Comparison of ENCODE assay signal across 10 cellular contexts in the genomic region with DNA sequence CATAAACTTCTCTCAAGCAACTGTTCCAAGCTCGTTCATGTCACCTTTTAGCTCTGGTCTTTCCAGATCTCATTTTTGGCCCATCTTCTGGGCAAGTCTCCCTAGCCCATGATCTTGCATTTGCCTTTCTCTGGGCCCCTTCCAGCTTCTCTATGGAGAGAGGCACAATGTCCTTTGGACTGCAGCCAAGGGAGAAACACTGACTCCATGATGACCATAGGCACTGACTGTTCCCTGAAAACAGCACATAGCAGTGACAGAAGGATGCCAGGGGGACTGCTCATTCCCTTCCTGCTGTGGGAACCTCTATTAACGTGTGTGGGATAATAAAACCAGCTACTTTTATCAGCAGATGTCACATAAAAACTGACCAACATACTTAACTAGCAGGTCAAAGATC.
DNase-seq lines count a peak whose midpoint lies in the region; ATAC-seq and TF ChIP-seq lines count a peak whose summit lies in the region.
"Had no signal": no experiment of that assay in that cellular context is flagged by ENCODE, and none has a peak within 500 bp of the region (broad histone marks: within the 10 kb centered on the region; RNA-seq: fewer than 3 reads in every experiment).

No MANE protein-coding gene starts in this region.

- TF ChIP-seq CTCF in LNCaP clone FGC (IDR thresholded peaks at IDR 0.05; ENCODE audit: control insufficient read depth, extremely low read depth, insufficient read depth) (no peak), type B pancreatic cell (conservative IDR thresholded peaks at IDR 0.05) (no peak)

- no peaks in the 10 kb centered on the region; the same call in 1 of the 2 replicates for H3K36me3 ChIP-seq in ACC112 (ENCODE audit: insufficient read depth, low read length)

- no peaks in the 10 kb centered on the region for H3K36me3 Mint-ChIP-seq in type B pancreatic cell
- H3K36me3 Mint-ChIP-seq: CD4-positive, CD25-positive, alpha-beta regulatory T cell had no signal

- no peak overlapping the region for H3K27ac Mint-ChIP-seq in type B pancreatic cell
- H3K27ac Mint-ChIP-seq: CD4-positive, CD25-positive, alpha-beta regulatory T cell; effector memory CD8-positive, alpha-beta T cell had no signal

- peaks cover 38% of the 10 kb centered on the region for H3K4me1 ChIP-seq in ACC112 (ENCODE audit: control insufficient read depth, insufficient read depth, low read length, unreplicated experiment)

- H3K4me1 Mint-ChIP-seq in type B pancreatic cell (ENCODE audit: unreplicated experiment): peaks cover 9% of the 10 kb centered on the region

- no peaks in the 10 kb centered on the region for H3K79me2 ChIP-seq in ACC112 (ENCODE audit: control insufficient read depth, insufficient read depth, low read length, unreplicated experiment)

- peak overlapping the region; percentile 95 for H3K27ac ChIP-seq in ACC112 (ENCODE audit: low read depth, low read length)

- H2AFZ ChIP-seq in ACC112 (ENCODE audit: low read length, unreplicated experiment): peak overlapping the region; percentile 52

- ATAC-seq in GM21576 (IDR thresholded peaks at IDR 0.05; ENCODE audit: unreplicated experiment): no peak
- ATAC-seq: effector memory CD8-positive, alpha-beta T cell had no signal

- no peaks in the 10 kb centered on the region for H3K27me3 ChIP-seq in ACC112 (ENCODE audit: insufficient read depth, low read length)

- H3K4me3 Mint-ChIP-seq in type B pancreatic cell: no peak overlapping the region
- H3K4me3 Mint-ChIP-seq: CD4-positive, CD25-positive, alpha-beta regulatory T cell; effector memory CD8-positive, alpha-beta T cell had no signal

- peak; percentile 96 for DNase-seq in LNCaP clone FGC (ENCODE audit: low read depth)
- peak; percentile 8 for DNase-seq in dermis blood vessel endothelial cell
- peak; percentile 95 for DNase-seq in myocyte (ENCODE audit: low read depth)
- DNase-seq in activated CD4-positive, alpha-beta T cell treated with anti-CD3 and anti-CD28 coated beads, Interleukin-2, amount 50 U/mL, for 48 hours: no peak
- DNase-seq in NAMALWA (ENCODE audit: low spot score): no peak
- no peak for DNase-seq in type B pancreatic cell (ENCODE audit: extremely low spot score, unreplicated experiment)
- DNase-seq: CD4-positive, CD25-positive, alpha-beta regulatory T cell; effector memory CD8-positive, alpha-beta T cell had no signal

- H3K4me3 ChIP-seq in ACC112 (ENCODE audit: low read depth, low read length) (0 out of 2 replicates have a peak overlapping the region, but pooled peaks have one; percentile 1), LNCaP clone FGC (ENCODE audit: low read depth, low read length) (no peak overlapping the region)

- no peaks in the 10 kb centered on the region for H3K27me3 Mint-ChIP-seq in type B pancreatic cell
- H3K27me3 Mint-ChIP-seq: CD4-positive, CD25-positive, alpha-beta regulatory T cell; effector memory CD8-positive, alpha-beta T cell had no signal

- no peaks in the 10 kb centered on the region for H3K9me3 Mint-ChIP-seq in type B pancreatic cell

Comparison
In these comparisons a context has a peak if more than half of its experiments do, and no peak if none do; other contexts are left out.
1. DNase-seq: peak in LNCaP clone FGC (single experiment), dermis blood vessel endothelial cell (single experiment) and myocyte (single experiment); none in activated CD4-positive, alpha-beta T cell treated with anti-CD3 and anti-CD28 coated beads, Interleukin-2, amount 50 U/mL, for 48 hours (0 of 2), NAMALWA (single experiment) and type B pancreatic cell (single experiment).